ENCODE assay signal across 12 cellular contexts in genomic region chr4:147482281-147482680, GRCh38. TPM values are rescaled to one million over a fixed set of nuclear protein-coding genes. Genes with fewer than 3 reads are reported as not detected.
DNase-seq lines count a peak whose midpoint lies in the region; ATAC-seq and TF ChIP-seq lines count a peak whose summit lies in the region.
"Had no signal": no experiment of that assay in that cellular context is flagged by ENCODE, and none has a peak within 500 bp of the region (broad histone marks: within the 10 kb centered on the region; RNA-seq: fewer than 3 reads in every experiment).

No MANE protein-coding gene starts in this region.

- no peaks in the 10 kb centered on the region for H3K9me2 ChIP-seq in HCT116 (ENCODE audit: insufficient read depth)

- TF ChIP-seq CTCF in HCT116 (IDR thresholded peaks at IDR 0.05 in 2 of 3, conservative IDR thresholded peaks at IDR 0.05 in 1 of 3; ENCODE audit: borderline replicate concordance in 1 of 3, insufficient read depth in 1 of 3, low read depth in 2 of 3, low read length in 2 of 3) = no peak
- no peak for TF ChIP-seq CTCF in brain (conservative IDR thresholded peaks at IDR 0.05)

- no peaks in the 10 kb centered on the region for H3K79me2 ChIP-seq in HCT116 (ENCODE audit: insufficient read depth, low read length)

- CTCF ChIA-PET in HCT116 (lab: Charles Lee) = no interaction called here
- CTCF ChIA-PET in activated CD4-positive, alpha-beta T cell treated with anti-CD3 and anti-CD28 coated beads, Interleukin-2, amount 10 ng/mL, durations not matched to agents 7 days and 5 days (lab: Charles Lee) = no interaction called here

- no peak for TF ChIP-seq POLR2A in HCT116 (IDR thresholded peaks at IDR 0.05; ENCODE audit: borderline replicate concordance, extremely low read depth, insufficient read depth, insufficient read length)

- H4K20me1 ChIP-seq in HCT116 (ENCODE audit: insufficient read depth) = no peaks in the 10 kb centered on the region

- DNase-seq in HCT116 (ENCODE audit: low read depth, low spot score) (no peak), DMS153 (lab: John Stamatoyannopoulos, UW) (no peak), NCI-H1048 (lab: John Stamatoyannopoulos, UW) (no peak), NCI-H446 treated with DMSO at 0.1 percent for 48 hours (lab: John Stamatoyannopoulos, UW) (no peak)
- no peak for DNase-seq in activated CD4-positive, alpha-beta T cell treated with anti-CD3 and anti-CD28 coated beads, Interleukin-2, amount 10 ng/mL, durations not matched to agents 7 days and 5 days
- DNase-seq: effector memory CD8-positive, alpha-beta T cell; NCI-H510A treated with DMSO at 0.1 percent for 48 hours; SHP77 had no signal

- H2AFZ ChIP-seq in HCT116 (ENCODE audit: low read depth, low read length, poor library complexity, severe bottlenecking) = no peak overlapping the region

- H3K9me3 ChIP-seq in HCT116 (ENCODE audit: control insufficient read depth in 1 of 2, insufficient read depth in 1 of 2, low read depth in 1 of 2, low read length in 2 of 2) (no peaks in the 10 kb centered on the region), iPS-20b (ENCODE audit: insufficient read depth, low read depth, low read length) (no peaks in the 10 kb centered on the region), skeletal muscle satellite cell (replicated peaks; ENCODE audit: low read length) (no peaks in the 10 kb centered on the region)

- H3K9ac ChIP-seq in HCT116 (ENCODE audit: low read length) = no peak overlapping the region
- no peak overlapping the region for H3K9ac ChIP-seq in iPS-20b (ENCODE audit: low read depth, low read length)
- no peak overlapping the region for H3K9ac ChIP-seq in skeletal muscle satellite cell (ENCODE audit: low read depth, low read length)

- H3K36me3 Mint-ChIP-seq in brain = no peaks in the 10 kb centered on the region
- H3K36me3 Mint-ChIP-seq in activated CD4-positive, alpha-beta T cell treated with anti-CD3 and anti-CD28 coated beads, Interleukin-2, amount 10 ng/mL, durations not matched to agents 7 days and 5 days (ENCODE audit: low read depth) = no peaks in the 10 kb centered on the region
- H3K36me3 Mint-ChIP-seq: activated naive CD4-positive, alpha-beta T cell treated with anti-CD3 and anti-CD28 coated beads, Interleukin-2, amount 50 U/mL, for 24 hours had no signal

- POLR2A ChIA-PET in HCT116 (lab: Charles Lee) = no interaction called here
- POLR2A ChIA-PET in activated CD4-positive, alpha-beta T cell treated with anti-CD3 and anti-CD28 coated beads, Interleukin-2, amount 10 ng/mL, durations not matched to agents 7 days and 5 days (lab: Charles Lee) = no interaction called here

- H3K4me3 Mint-ChIP-seq in brain = peak overlapping the region in 4 of 5 experiments; percentile 86 to 94 (median 87)
- H3K4me3 Mint-ChIP-seq in activated CD4-positive, alpha-beta T cell treated with anti-CD3 and anti-CD28 coated beads, Interleukin-2, amount 10 ng/mL, durations not matched to agents 7 days and 5 days = no peak overlapping the region
- H3K4me3 Mint-ChIP-seq: activated naive CD4-positive, alpha-beta T cell treated with anti-CD3 and anti-CD28 coated beads, Interleukin-2, amount 50 U/mL, for 24 hours; effector memory CD8-positive, alpha-beta T cell had no signal

- no peak for ATAC-seq in HCT116
- ATAC-seq: effector memory CD8-positive, alpha-beta T cell had no signal

- H3K4me2 ChIP-seq in HCT116 (ENCODE audit: low read length) (peak overlapping the region; percentile 70; the same call in 1 of the 2 replicates), skeletal muscle satellite cell (ENCODE audit: low read length) (peak overlapping the region; percentile 93)

- no peaks in the 10 kb centered on the region for H3K27me3 ChIP-seq in HCT116 (ENCODE audit: insufficient read depth, low read length)
- H3K27me3 ChIP-seq in iPS-20b (ENCODE audit: insufficient read depth, low read length) = peaks cover 36% of the 10 kb centered on the region
- no peaks in the 10 kb centered on the region for H3K27me3 ChIP-seq in skeletal muscle satellite cell (ENCODE audit: control insufficient read depth, insufficient read depth, low read length)

- intact Hi-C loops in HCT116 (cut with micrococcal nuclease) = no loop called here

- H3K27ac ChIP-seq in HCT116 (ENCODE audit: low read depth, low read length) = no peak overlapping the region
- no peak overlapping the region for H3K27ac ChIP-seq in iPS-20b (ENCODE audit: low read length)

- H3K36me3 ChIP-seq in HCT116 (ENCODE audit: control insufficient read depth in 1 of 2, insufficient read depth in 2 of 2, low read length in 2 of 2) (no peaks in the 10 kb centered on the region), iPS-20b (ENCODE audit: insufficient read depth, low read depth, low read length) (no peaks in the 10 kb centered on the region), skeletal muscle satellite cell (ENCODE audit: insufficient read depth, low read length) (no peaks in the 10 kb centered on the region)

- H3K9me3 Mint-ChIP-seq in brain = no peaks in the 10 kb centered on the region
- no peaks in the 10 kb centered on the region for H3K9me3 Mint-ChIP-seq in activated CD4-positive, alpha-beta T cell treated with anti-CD3 and anti-CD28 coated beads, Interleukin-2, amount 10 ng/mL, durations not matched to agents 7 days and 5 days
- H3K9me3 Mint-ChIP-seq: activated naive CD4-positive, alpha-beta T cell treated with anti-CD3 and anti-CD28 coated beads, Interleukin-2, amount 50 U/mL, for 24 hours had no signal

- H3K27me3 Mint-ChIP-seq in brain = peaks cover 47% of the 10 kb centered on the region
- H3K27me3 Mint-ChIP-seq in activated CD4-positive, alpha-beta T cell treated with anti-CD3 and anti-CD28 coated beads, Interleukin-2, amount 10 ng/mL, durations not matched to agents 7 days and 5 days = peaks cover 36% of the 10 kb centered on the region

- peak overlapping the region in 3 of 5 experiments; percentile 52 to 81 (median 66) for H3K27ac Mint-ChIP-seq in brain
- H3K27ac Mint-ChIP-seq in activated CD4-positive, alpha-beta T cell treated with anti-CD3 and anti-CD28 coated beads, Interleukin-2, amount 10 ng/mL, durations not matched to agents 7 days and 5 days = no peak overlapping the region
- H3K27ac Mint-ChIP-seq: activated naive CD4-positive, alpha-beta T cell treated with anti-CD3 and anti-CD28 coated beads, Interleukin-2, amount 50 U/mL, for 24 hours; effector memory CD8-positive, alpha-beta T cell had no signal

- TSS peak; percentile 48 for BruUV-seq in HCT116 (replicated peaks; lab: Mats Ljungman, UMichigan)

- RAD21 ChIA-PET in HCT116 (lab: Charles Lee; ENCODE audit: low non-redundant PET in 1 of 2, low total read pairs in 2 of 2, uncharacterized antibody in 2 of 2, unreplicated experiment in 2 of 2) = no interaction called here

- peaks cover 6% of the 10 kb centered on the region for H3K4me1 Mint-ChIP-seq in brain
- no peaks in the 10 kb centered on the region for H3K4me1 Mint-ChIP-seq in activated CD4-positive, alpha-beta T cell treated with anti-CD3 and anti-CD28 coated beads, Interleukin-2, amount 10 ng/mL, durations not matched to agents 7 days and 5 days
- H3K4me1 Mint-ChIP-seq: activated naive CD4-positive, alpha-beta T cell treated with anti-CD3 and anti-CD28 coated beads, Interleukin-2, amount 50 U/mL, for 24 hours had no signal

- H3K4me3 ChIP-seq in HCT116 (replicated peaks in 1 of 2; ENCODE audit: low read depth in 1 of 2, low read length in 2 of 2) = no peak overlapping the region
- H3K4me3 ChIP-seq in iPS-20b (ENCODE audit: low read length) = peak overlapping the region; percentile 85; the same call in 1 of the 2 replicates
- H3K4me3 ChIP-seq in skeletal muscle satellite cell (ENCODE audit: low read length) = no peak overlapping the region

- peaks cover 0 to 2% of the 10 kb centered on the region in 2 experiments; a peak in 1 of 4 replicates for H3K4me1 ChIP-seq in HCT116 (ENCODE audit: control insufficient read depth in 1 of 2, insufficient read depth in 2 of 2, low read length in 2 of 2)
- peaks cover 6% of the 10 kb centered on the region; the same call in 1 of the 2 replicates for H3K4me1 ChIP-seq in iPS-20b (ENCODE audit: insufficient read depth, low read length)
- peaks cover 19% of the 10 kb centered on the region for H3K4me1 ChIP-seq in skeletal muscle satellite cell (ENCODE audit: control insufficient read depth, insufficient read depth, low read length)

- no peak for TF ChIP-seq RAD21 in HCT116 (IDR thresholded peaks at IDR 0.05; ENCODE audit: low read depth)

TF ChIP-seq in HCT116, 20 proteins besides CTCF, POLR2A, EP300 and RAD21 (continues in another document):
- TF ChIP-seq SIN3A (IDR thresholded peaks at IDR 0.05; ENCODE audit: low read depth) (no peak), EGR1 (IDR thresholded peaks at IDR 0.05; ENCODE audit: low read depth) (no peak), ZNF274 (IDR thresholded peaks at IDR 0.05; ENCODE audit: low read depth, low read length) (no peak), TCF7L2 (IDR thresholded peaks at IDR 0.05; ENCODE audit: borderline replicate concordance, extremely low read depth, insufficient read depth, insufficient read length) (no peak), ZFX (IDR thresholded peaks at IDR 0.05) (no peak), ZBTB33 (IDR thresholded peaks at IDR 0.05; ENCODE audit: extremely low read depth, insufficient replicate concordance, low read length) (no peak), JUND (IDR thresholded peaks at IDR 0.05) (no peak), SRF (IDR thresholded peaks at IDR 0.05; ENCODE audit: low read depth) (no peak), POLR2AphosphoS5 (IDR thresholded peaks at IDR 0.05; ENCODE audit: low read depth, low read length) (no peak), EZH2 (IDR thresholded peaks at IDR 0.05) (no peak)

RNA-seq across cellular contexts. Expression of gene EDNRA, which starts 1.4 kb away (rescaled TPM):
- 2.0 TPM for total RNA-seq in HCT116 (2021; ENCODE audit: unreplicated experiment)
- polyA plus RNA-seq in HCT116 (2012) = 0.52 and 1.0 TPM in 2 replicates
- polyA plus RNA-seq in brain (ENCODE audit: insufficient read depth, low read depth, low replicate concordance) = 3.4 TPM
- total RNA-seq in skeletal muscle satellite cell (2012; rRNA removed) = 1.3 and 1.8 TPM in 2 replicates
- not detected for total RNA-seq in activated CD4-positive, alpha-beta T cell treated with anti-CD3 and anti-CD28 coated beads, Interleukin-2, amount 10 ng/mL, durations not matched to agents 7 days and 5 days
